Comparison of ENCODE assay signal across 1 cellular context in genomic region chr17:27892866-27893769, GRCh38.
A peak's percentile ranks its signal among the peaks of the same experiment; 100 is the strongest.
TF ChIP-seq lines count a peak whose summit lies in the region.

Gene LYRM9, minus strand, starts transcription at chr17:27893365. Its CDS starts 10,671 bp downstream, at chr17:27882694.

TF ChIP-seq in HepG2, 621 proteins besides CTCF, POLR2A, EP300 and RAD21 (continued from another document and continues in another):
- TF ChIP-seq ETS1 (CRISPR knock-in tag; IDR thresholded peaks at IDR 0.05) (no peak), STAG1 (CRISPR knock-in tag; IDR thresholded peaks at IDR 0.05) (peak; percentile 40; the same call in 1 of the 2 replicates), ZNF547 (CRISPR knock-in tag; IDR thresholded peaks at IDR 0.05) (peak; percentile 38; the same call in 1 of the 2 replicates), RORA (CRISPR knock-in tag; IDR thresholded peaks at IDR 0.05) (no peak), YY1 (IDR thresholded peaks at IDR 0.05; ENCODE audit: insufficient read depth, insufficient replicate concordance, low read depth, low read length) (peak; percentile 51), HINFP (CRISPR knock-in tag; IDR thresholded peaks at IDR 0.05; ENCODE audit: low read depth) (0 out of 2 replicates have a peak, but pooled peaks have one; percentile 67), ZNF574 (CRISPR knock-in tag; IDR thresholded peaks at IDR 0.05) (peak; percentile 85), ZFP41 (CRISPR knock-in tag; IDR thresholded peaks at IDR 0.05; ENCODE audit: borderline replicate concordance) (no peak), HOMEZ (CRISPR knock-in tag; IDR thresholded peaks at IDR 0.05; ENCODE audit: low read depth) (no peak), ZNF337 (CRISPR knock-in tag; IDR thresholded peaks at IDR 0.05; ENCODE audit: borderline replicate concordance, low read depth) (0 out of 2 replicates have a peak, but pooled peaks have one; percentile 42), HNRNPL (IDR thresholded peaks at IDR 0.05; ENCODE audit: low read depth, low read length) (no peak), ZC3H13 (CRISPR knock-in tag; IDR thresholded peaks at IDR 0.05) (no peak), ATF2 (CRISPR knock-in tag; IDR thresholded peaks at IDR 0.05) (no peak), YEATS4 (CRISPR knock-in tag; IDR thresholded peaks at IDR 0.05; ENCODE audit: borderline replicate concordance) (peak; percentile 59; the same call in 1 of the 2 replicates), SALL2 (CRISPR knock-in tag; IDR thresholded peaks at IDR 0.05) (0 out of 2 replicates have a peak, but pooled peaks have one; percentile 23), MYC (CRISPR knock-in tag; IDR thresholded peaks at IDR 0.05; ENCODE audit: borderline replicate concordance) (peak; percentile 18; the same call in 1 of the 2 replicates), KDM2A (CRISPR knock-in tag; IDR thresholded peaks at IDR 0.05; ENCODE audit: borderline replicate concordance, low read depth) (peak; percentile 62; the same call in 1 of the 2 replicates), RBM39 (IDR thresholded peaks at IDR 0.05; ENCODE audit: low read depth, low read length, poor library complexity, severe bottlenecking) (no peak), PBX3 (CRISPR knock-in tag; IDR thresholded peaks at IDR 0.05; ENCODE audit: borderline replicate concordance) (no peak), ESRRA (CRISPR knock-in tag; IDR thresholded peaks at IDR 0.05; ENCODE audit: low read depth) (no peak), EEA1 (CRISPR knock-in tag; IDR thresholded peaks at IDR 0.05; ENCODE audit: borderline replicate concordance) (0 out of 2 replicates have a peak, but pooled peaks have one; percentile 67), PAF1 (CRISPR knock-in tag; IDR thresholded peaks at IDR 0.05) (no peak), ZNF160 (CRISPR knock-in tag; IDR thresholded peaks at IDR 0.05) (no peak), BCL3 (CRISPR knock-in tag; IDR thresholded peaks at IDR 0.05) (0 out of 2 replicates have a peak, but pooled peaks have one; percentile 32), HMGXB4 (CRISPR knock-in tag; IDR thresholded peaks at IDR 0.05; ENCODE audit: borderline replicate concordance in 1 of 2, low read depth in 1 of 2) (peak; percentile 38 to 45; a peak in 2 of 4 replicates), ZNF264 (CRISPR knock-in tag; IDR thresholded peaks at IDR 0.05) (no peak), GLI4 (CRISPR knock-in tag; IDR thresholded peaks at IDR 0.05; ENCODE audit: borderline replicate concordance) (no peak), SAP130 (CRISPR knock-in tag; IDR thresholded peaks at IDR 0.05; ENCODE audit: low read depth) (peak; percentile 23), ZNF180 (CRISPR knock-in tag; IDR thresholded peaks at IDR 0.05; ENCODE audit: borderline replicate concordance, low read depth) (no peak), SAFB2 (CRISPR knock-in tag; IDR thresholded peaks at IDR 0.05; ENCODE audit: borderline replicate concordance, low read depth) (0 out of 2 replicates have a peak, but pooled peaks have one; percentile 40), PHF8 (CRISPR knock-in tag; IDR thresholded peaks at IDR 0.05) (peak; percentile 81), ZFYVE20 (CRISPR knock-in tag; IDR thresholded peaks at IDR 0.05; ENCODE audit: borderline replicate concordance, low read depth) (no peak), SALL1 (CRISPR knock-in tag; IDR thresholded peaks at IDR 0.05) (peak; percentile 27), ZNF572 (CRISPR knock-in tag; IDR thresholded peaks at IDR 0.05) (no peak), IKZF5 (CRISPR knock-in tag; IDR thresholded peaks at IDR 0.05) (peak; percentile 54; the same call in 1 of the 2 replicates), GATA4 (IDR thresholded peaks at IDR 0.05; ENCODE audit: borderline replicate concordance, low read depth) (no peak), MAZ (IDR thresholded peaks at IDR 0.05; ENCODE audit: borderline replicate concordance, low read depth, low read length) (peak; percentile 81; the same call in 1 of the 2 replicates), MAZ (CRISPR knock-in tag; IDR thresholded peaks at IDR 0.05; ENCODE audit: low read depth) (peak; percentile 86), DRAP1 (CRISPR knock-in tag; IDR thresholded peaks at IDR 0.05) (no peak), UBTF (CRISPR knock-in tag; IDR thresholded peaks at IDR 0.05) (peak; percentile 91), HES4 (CRISPR knock-in tag; IDR thresholded peaks at IDR 0.05; ENCODE audit: borderline replicate concordance) (no peak), ZBTB34 (CRISPR knock-in tag; IDR thresholded peaks at IDR 0.05) (no peak)
